In the genomic region with DNA sequence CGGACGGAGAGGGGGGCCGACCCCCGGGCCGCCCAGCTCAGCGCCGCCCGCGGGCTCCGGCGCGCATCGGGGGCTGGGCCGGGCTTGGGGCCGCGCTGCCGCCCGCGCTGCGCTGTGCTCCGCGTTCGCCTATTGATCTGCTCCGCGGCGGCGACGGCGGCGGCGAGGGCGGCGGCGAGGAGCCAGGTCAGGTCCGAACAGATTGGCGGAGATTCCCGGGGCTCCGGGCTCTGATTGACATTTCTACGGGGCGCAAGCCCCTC, we compare ENCODE assay signal across 8 cellular contexts. TPM values are rescaled to one million over a fixed set of nuclear protein-coding genes. Genes with fewer than 3 reads are reported as not detected.
A peak's percentile ranks its signal among the peaks of the same experiment; 100 is the strongest.
DNase-seq lines count a peak whose midpoint lies in the region; ATAC-seq, FAIRE-seq and TF ChIP-seq lines count a peak whose summit lies in the region.

No MANE protein-coding gene starts in this region.

- H3K4me1 ChIP-seq in heart right ventricle (peaks cover 0 to 54% (median 23%) of the 10 kb centered on the region in 9 donors), uterus (peaks cover 0 to 26% of the 10 kb centered on the region in 2 donors)

- WGBS in heart right ventricle, 2 donors, result 1% methylated on average over 17 to 40 of the region's 40 CpGs

- no peak for TF ChIP-seq CTCF in heart right ventricle (IDR thresholded peaks at IDR 0.05)
- TF ChIP-seq CTCF in bronchial epithelial cell (IDR thresholded peaks at IDR 0.05; ENCODE audit: insufficient read depth, low read length, severe bottlenecking), result no peak
- no peak for TF ChIP-seq CTCF in mesothelial cell of epicardium (IDR thresholded peaks at IDR 0.05; ENCODE audit: unreplicated experiment)
- no peak for TF ChIP-seq CTCF in uterus (IDR thresholded peaks at IDR 0.05)

- TF ChIP-seq POLR2A in uterus (IDR thresholded peaks at IDR 0.05), result no peak

- H3K27me3 Mint-ChIP-seq in mesothelial cell of epicardium (ENCODE audit: low read depth), result peaks cover 74% of the 10 kb centered on the region

- H3K9me3 Mint-ChIP-seq in mesothelial cell of epicardium, result no peaks in the 10 kb centered on the region

- intact Hi-C loops in heart right ventricle (cut with DNase I) (loop anchor here in 9 of 10 donors (2.0 to 10.0 kb wide), 24 partner anchors 91 to 1086 kb away; partner anchors contain the start of gene IRX5 (in 2 of the 9)), Right ventricle myocardium superior (cut with DNase I) (loop anchor here (5.0 to 10.0 kb wide), 5 partner anchors 94 to 646 kb away; partner anchors contain the start of gene IRX5), uterus (cut with DNase I; ENCODE audit: low total_unique reads) (no loop called here)

- H3K9me3 ChIP-seq in heart right ventricle (no peaks in the 10 kb centered on the region), uterus (no peaks in the 10 kb centered on the region)

- peak overlapping the region; percentile 84 to 98 (median 94) for H3K27ac ChIP-seq in heart right ventricle
- peak overlapping the region; percentile 39 to 59 for H3K27ac ChIP-seq in uterus

- peak overlapping the region; percentile 61 to 93 (median 73) for H3K4me3 ChIP-seq in heart right ventricle
- peak overlapping the region; percentile 90 for H3K4me3 ChIP-seq in bronchial epithelial cell (ENCODE audit: low read depth, low read length)
- peak overlapping the region; percentile 28 to 48 for H3K4me3 ChIP-seq in uterus

- peak overlapping the region; percentile 99 for H3K27ac Mint-ChIP-seq in mesothelial cell of epicardium

- FAIRE-seq in bronchial epithelial cell (lab: Jason Lieb, UNC) (no peak), urothelium cell line (lab: Jason Lieb, UNC) (no peak)

- DNase-seq in heart right ventricle (no peak), Right ventricle myocardium superior (no peak), bronchial epithelial cell (ENCODE audit: low read depth) (no peak), mesothelial cell of epicardium (ENCODE audit: low spot score in 2 of 2, unreplicated experiment in 2 of 2) (no peak), uterus (no peak), urothelium cell line (ENCODE audit: low spot score) (no peak), NCI-H1048 (lab: John Stamatoyannopoulos, UW) (no peak)

- H3K36me3 ChIP-seq in heart right ventricle, result peaks cover 0 to 7% (median 0%) of the 10 kb centered on the region in 9 donors
- peaks cover 1% of the 10 kb centered on the region for H3K36me3 ChIP-seq in bronchial epithelial cell (ENCODE audit: control insufficient read depth, insufficient read depth, low read length)
- H3K36me3 ChIP-seq in uterus, result no peaks in the 10 kb centered on the region

- no peak for ATAC-seq in heart right ventricle
- ATAC-seq in Right ventricle myocardium superior (ENCODE audit: poor library complexity), result no peak
- ATAC-seq in GM19351 (IDR thresholded peaks at IDR 0.05; ENCODE audit: unreplicated experiment), result no peak

- H3K27me3 ChIP-seq in heart right ventricle, result peaks cover 0 to 100% (median 45%) of the 10 kb centered on the region in 7 donors
- no peaks in the 10 kb centered on the region for H3K27me3 ChIP-seq in bronchial epithelial cell (ENCODE audit: control insufficient read depth, insufficient read depth, low read length)
- H3K27me3 ChIP-seq in uterus, result peaks cover 17 to 60% of the 10 kb centered on the region in 2 donors

- H3K36me3 Mint-ChIP-seq in mesothelial cell of epicardium, result peaks cover 12% of the 10 kb centered on the region

- peaks cover 39% of the 10 kb centered on the region for H3K4me1 Mint-ChIP-seq in mesothelial cell of epicardium

- peak overlapping the region; percentile 82 for H3K4me3 Mint-ChIP-seq in mesothelial cell of epicardium

RNA-seq across cellular contexts. Expression of gene IRX3, which starts 0.6 kb away (rescaled TPM):
- total RNA-seq in heart right ventricle (10 to 100 TPM; 24.7 to 85.7 (median 69.7) TPM), Right ventricle myocardium superior (42.4 TPM), bronchial epithelial cell (2.1 and 6.0 TPM in 2 replicates), mesothelial cell of epicardium (40.3 to 45.8 TPM (median 45.2 TPM) in 3 replicates), uterus (10 to 100 TPM in 1 of 4 donors, 1 to 10 TPM in 2, under 1 TPM in 1; 0.97 to 15.0 (median 3.5) TPM)
- 10 to 100 TPM; 26.3 to 40.5 TPM for polyA plus RNA-seq in heart right ventricle

Comparison
In these comparisons a context has a peak if more than half of its experiments do, and no peak if none do; other contexts are left out.
1. H3K4me3 ChIP-seq: peak in every context shown above with its lines; median percentile 90 in bronchial epithelial cell; 73 in heart right ventricle; 38 in uterus.